11 cellular contexts compared by ENCODE assay signal in the genomic region with DNA sequence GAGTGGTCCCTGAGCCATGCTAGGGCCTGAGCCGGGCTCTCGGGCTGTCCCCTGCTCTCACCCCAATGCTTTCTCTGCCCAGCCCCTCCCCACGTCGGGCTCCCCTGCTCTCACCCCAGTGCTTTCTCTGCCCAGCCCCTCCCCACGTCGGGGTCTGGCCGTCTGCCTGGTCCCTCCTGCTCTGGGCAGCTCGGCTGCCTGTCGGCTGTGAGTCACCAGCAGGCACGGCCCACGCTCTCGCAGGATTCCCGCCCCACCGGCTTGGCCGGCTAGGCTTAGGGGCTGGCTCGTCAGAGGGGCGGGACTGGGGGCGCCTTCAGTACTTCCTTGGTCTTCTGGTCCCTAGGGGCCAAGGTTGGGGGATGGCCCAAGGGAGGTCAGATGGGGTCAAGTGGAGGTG. TPM values are rescaled to one million over a fixed set of nuclear protein-coding genes. Genes with fewer than 3 reads are reported as not detected.
DNase-seq lines count a peak whose midpoint lies in the region; ATAC-seq and TF ChIP-seq lines count a peak whose summit lies in the region.
"Had no signal": no experiment of that assay in that cellular context is flagged by ENCODE, and none has a peak within 500 bp of the region (broad histone marks: within the 10 kb centered on the region; RNA-seq: fewer than 3 reads in every experiment).

No MANE protein-coding gene starts in this region.

- H3K4me3 ChIP-seq in GM23338 (no peak overlapping the region), ascending aorta (no peak overlapping the region), MM.1S (ENCODE audit: low read length) (no peak overlapping the region)
- H3K4me3 ChIP-seq: SK-N-MC had no signal

- H4K20me1 ChIP-seq in GM23338 (replicated peaks; ENCODE audit: insufficient read depth) (peaks cover 14% of the 10 kb centered on the region), MM.1S (ENCODE audit: insufficient read depth, low read length) (no peaks in the 10 kb centered on the region)

- H3K27ac Mint-ChIP-seq in GM23338 = no peak overlapping the region

- H3K27me3 ChIP-seq in GM23338 (ENCODE audit: insufficient read depth) (peaks cover 8% of the 10 kb centered on the region; the same call in 1 of the 2 replicates), ascending aorta (no peaks in the 10 kb centered on the region), MM.1S (replicated peaks; ENCODE audit: insufficient read depth, low read length) (peaks cover 44% of the 10 kb centered on the region)

- H3K36me3 Mint-ChIP-seq in GM23338 (ENCODE audit: low read depth) = peaks cover 8% of the 10 kb centered on the region; the same call in 2 of the 3 replicates

- H3K4me2 ChIP-seq in GM23338 (no peak overlapping the region), MM.1S (ENCODE audit: low read depth, low read length) (no peak overlapping the region)

- H3K9me3 Mint-ChIP-seq in GM23338 = peaks cover 13% of the 10 kb centered on the region

- H3K4me1 ChIP-seq in GM23338 (ENCODE audit: insufficient read depth) = no peaks in the 10 kb centered on the region; the same call in 1 of the 2 replicates
- H3K4me1 ChIP-seq in ascending aorta = peaks cover 8 to 16% of the 10 kb centered on the region in 2 donors
- H3K4me1 ChIP-seq in MM.1S (ENCODE audit: low read length) = no peaks in the 10 kb centered on the region

- H3K79me2 ChIP-seq in GM23338 (replicated peaks; ENCODE audit: insufficient read depth) = peaks cover 4% of the 10 kb centered on the region
- no peaks in the 10 kb centered on the region for H3K79me2 ChIP-seq in MM.1S (ENCODE audit: low read length)

- DNase-seq in GM23338 (ENCODE audit: low spot score) = no peak
- DNase-seq in ascending aorta (ENCODE audit: low spot score in 2 of 2) = peak; percentile 27 to 83
- DNase-seq in left cardiac atrium = peak; percentile 86
- peak; percentile 54 for DNase-seq in renal cortical epithelial cell (ENCODE audit: low read depth)
- no peak for DNase-seq in DMS79 treated with DMSO at 0.1 percent for 48 hours (lab: John Stamatoyannopoulos, UW)
- no peak for DNase-seq in MM.1S
- DNase-seq: stimulated activated CD4-positive, alpha-beta T cell treated with anti-CD3 and anti-CD28 coated beads, Interleukin-4, amount 100 ng/mL, for 4 hours had no signal

- ATAC-seq in GM23338 = peak; percentile 4; the same call in 2 of the 3 replicates
- peak; percentile 63 to 84 for ATAC-seq in left cardiac atrium
- no peak for ATAC-seq in HG03378 (IDR thresholded peaks at IDR 0.05; ENCODE audit: unreplicated experiment)
- no peak for ATAC-seq in HG03045 (IDR thresholded peaks at IDR 0.05; ENCODE audit: unreplicated experiment)

- no peak overlapping the region for H3K4me3 Mint-ChIP-seq in GM23338

- TF ChIP-seq CTCF in GM23338 (conservative IDR thresholded peaks at IDR 0.05; ENCODE audit: low read depth in 2 of 2) (no peak), ascending aorta (IDR thresholded peaks at IDR 0.05) (no peak), MM.1S (IDR thresholded peaks at IDR 0.05; ENCODE audit: low read length) (no peak)

- H3K36me3 ChIP-seq in GM23338 (ENCODE audit: insufficient read depth) = no peaks in the 10 kb centered on the region
- H3K36me3 ChIP-seq in ascending aorta = peaks cover 3 to 4% of the 10 kb centered on the region in 2 donors
- H3K36me3 ChIP-seq in MM.1S (replicated peaks; ENCODE audit: insufficient read depth, low read length) = no peaks in the 10 kb centered on the region

- H3K9me2 ChIP-seq in GM23338 (ENCODE audit: insufficient read depth) (no peaks in the 10 kb centered on the region), MM.1S (replicated peaks; ENCODE audit: insufficient read depth, low read length) (no peaks in the 10 kb centered on the region)

- H3K9me3 ChIP-seq in ascending aorta = peaks cover 4 to 9% of the 10 kb centered on the region in 2 donors
- no peaks in the 10 kb centered on the region for H3K9me3 ChIP-seq in MM.1S (replicated peaks; ENCODE audit: insufficient read depth, low read length)

- peaks cover 12% of the 10 kb centered on the region; the same call in 2 of the 3 replicates for H3K4me1 Mint-ChIP-seq in GM23338

- intact Hi-C loops in ascending aorta (cut with DNase I) (no loop called here), left cardiac atrium (cut with DNase I) (no loop called here)

- no peaks in the 10 kb centered on the region for H3F3A ChIP-seq in GM23338 (replicated peaks; ENCODE audit: low read depth)
- H3F3A ChIP-seq in MM.1S (ENCODE audit: insufficient read depth, low read length) = no peaks in the 10 kb centered on the region

- peaks cover 22% of the 10 kb centered on the region for H3K27me3 Mint-ChIP-seq in GM23338 (ENCODE audit: insufficient read depth, low read depth, poor library complexity)

- H3K27ac ChIP-seq in GM23338 (ENCODE audit: low read depth) (no peak overlapping the region), ascending aorta (no peak overlapping the region), MM.1S (ENCODE audit: low read length) (no peak overlapping the region)
- H3K27ac ChIP-seq: HL-60, SK-N-MC had no signal

- H2AFZ ChIP-seq in GM23338 = no peak overlapping the region
- H2AFZ ChIP-seq in MM.1S (ENCODE audit: low read length) = no peak overlapping the region

- H3K9ac ChIP-seq in MM.1S (ENCODE audit: low read length) = no peak overlapping the region

TF ChIP-seq in GM23338, 12 proteins besides CTCF, POLR2A, EP300 and RAD21 (continues in another document):
- TF ChIP-seq NANOG (IDR thresholded peaks at IDR 0.05; ENCODE audit: borderline replicate concordance) (no peak), POLR2AphosphoS5 (IDR thresholded peaks at IDR 0.05; ENCODE audit: low read depth) (no peak), JUNB (IDR thresholded peaks at IDR 0.05; ENCODE audit: unreplicated experiment) (no peak), STAT1 (IDR thresholded peaks at IDR 0.05; ENCODE audit: unreplicated experiment) (no peak), CREB1 (CRISPR knock-in tag; IDR thresholded peaks at IDR 0.05; ENCODE audit: low read depth) (no peak), EZH2phosphoT487 (IDR thresholded peaks at IDR 0.05; ENCODE audit: unreplicated experiment) (no peak)

RNA-seq across cellular contexts. Expression of a gene that starts 3.3 kb away (rescaled TPM):
- total RNA-seq in GM23338 (2014; rRNA removed; shearing (Covaris generic)) = 33.4 and 36.7 TPM in 2 replicates
- polyA plus RNA-seq in GM23338 (2016; fragmentation: Nextera tagmentation; extraction: Ambion mirVana) = 13.5 and 13.6 TPM in 2 replicates
- total RNA-seq in ascending aorta (35.4 TPM), left cardiac atrium (10 to 100 TPM; 20.4 to 30.2 TPM), renal cortical epithelial cell (57.0 and 61.0 TPM in 2 replicates)

RNA-seq across cellular contexts. Expression of a gene that starts 53.4 kb away (rescaled TPM):
- total RNA-seq in GM23338 (2014; rRNA removed; shearing (Covaris generic)) = 275 and 304 TPM in 2 replicates
- polyA plus RNA-seq in GM23338 (2016; fragmentation: Nextera tagmentation; extraction: Ambion mirVana) = 125 and 142 TPM in 2 replicates
- total RNA-seq in ascending aorta = 259 TPM
- total RNA-seq in left cardiac atrium = 10 to 100 TPM; 89.2 to 94.9 TPM
- 240 and 280 TPM in 2 replicates for total RNA-seq in renal cortical epithelial cell

Comparison
In these comparisons a context has a peak if more than half of its experiments do, and no peak if none do; other contexts are left out.
1. ATAC-seq: peak in GM23338 (single experiment) and left cardiac atrium (2 of 2); none in HG03378 (single experiment) and HG03045 (single experiment).
2. DNase-seq: peak in ascending aorta (2 of 2), left cardiac atrium (single experiment) and renal cortical epithelial cell (single experiment); none in GM23338 (single experiment), DMS79 treated with DMSO at 0.1 percent for 48 hours (single experiment) and MM.1S (single experiment).